In the genomic region with DNA sequence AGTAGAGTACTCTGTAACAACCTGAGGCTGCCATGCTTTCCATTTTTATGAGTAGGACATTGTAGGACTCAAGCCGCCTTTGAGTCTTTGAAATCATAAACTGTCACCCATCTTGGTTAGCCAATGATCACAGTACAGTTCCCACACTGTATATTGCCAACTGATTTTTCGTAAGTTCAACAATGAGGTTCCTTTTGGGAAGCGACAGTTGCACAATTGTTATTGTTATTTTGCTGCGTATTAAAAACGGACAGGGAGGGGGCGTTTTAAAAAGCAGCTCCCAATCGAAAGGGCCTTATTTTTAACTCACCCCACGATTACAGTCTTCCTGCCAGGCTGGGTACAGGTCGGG, we compare ENCODE assay signal across 8 cellular contexts. TPM values are rescaled to one million over a fixed set of nuclear protein-coding genes. Genes with fewer than 3 reads are reported as not detected.
DNase-seq lines count a peak whose midpoint lies in the region; ATAC-seq, FAIRE-seq and TF ChIP-seq lines count a peak whose summit lies in the region.

No MANE protein-coding gene starts in this region.

- H3K36me3 ChIP-seq in astrocyte (ENCODE audit: insufficient read depth, low read length) (no peaks in the 10 kb centered on the region), stomach smooth muscle (ENCODE audit: control insufficient read depth in 2 of 2, insufficient read depth in 2 of 2, low read length in 2 of 2) (no peaks in the 10 kb centered on the region)

- H3K9ac ChIP-seq in astrocyte (ENCODE audit: low read length) (peak overlapping the region; percentile 85), stomach smooth muscle (ENCODE audit: low read length in 2 of 2) (peak overlapping the region; percentile 72 to 94)

- TF ChIP-seq CTCF in AG10803 (conservative IDR thresholded peaks at IDR 0.05; ENCODE audit: low read length) (no peak), astrocyte (IDR thresholded peaks at IDR 0.05; ENCODE audit: insufficient read depth, low read depth, low read length) (no peak)

- H3K4me1 Mint-ChIP-seq in astrocyte (ENCODE audit: low read depth, unreplicated experiment): peaks cover 22% of the 10 kb centered on the region

- H3K27me3 ChIP-seq in astrocyte (ENCODE audit: insufficient read depth, low read length) (no peaks in the 10 kb centered on the region), stomach smooth muscle (ENCODE audit: control insufficient read depth in 1 of 2, insufficient read depth in 2 of 2, low read length in 2 of 2) (no peaks in the 10 kb centered on the region)

- H3K27ac ChIP-seq in astrocyte (ENCODE audit: low read depth, low read length): peak overlapping the region; percentile 74
- peak overlapping the region; percentile 90 for H3K27ac ChIP-seq in stomach smooth muscle (ENCODE audit: low read length)

- peak overlapping the region; percentile 72 for H3K27ac Mint-ChIP-seq in astrocyte (ENCODE audit: unreplicated experiment)

- peak overlapping the region; percentile 92 for H3K4me2 ChIP-seq in astrocyte (ENCODE audit: low read length)

- peak overlapping the region; percentile 87 for H2AFZ ChIP-seq in astrocyte (ENCODE audit: low read depth, low read length)

- peaks cover 15% of the 10 kb centered on the region for H3K4me1 ChIP-seq in astrocyte (ENCODE audit: insufficient read depth, low read length)
- H3K4me1 ChIP-seq in stomach smooth muscle (ENCODE audit: control insufficient read depth, insufficient read depth, low read length): peaks cover 12% of the 10 kb centered on the region

- peaks cover 4% of the 10 kb centered on the region for H3K36me3 Mint-ChIP-seq in astrocyte (ENCODE audit: low read depth, unreplicated experiment)

- ATAC-seq in HG03066 (IDR thresholded peaks at IDR 0.05; ENCODE audit: low read depth, unreplicated experiment): peak; percentile 2

- H3K27me3 Mint-ChIP-seq in astrocyte (ENCODE audit: low read depth, unreplicated experiment): no peaks in the 10 kb centered on the region

- no peaks in the 10 kb centered on the region for H3K9me3 ChIP-seq in astrocyte (ENCODE audit: insufficient read depth, low read depth, low read length)
- H3K9me3 ChIP-seq in stomach smooth muscle (ENCODE audit: control insufficient read depth in 2 of 2, low read length in 2 of 2): no peaks in the 10 kb centered on the region

- H3K79me2 ChIP-seq in astrocyte (ENCODE audit: insufficient read depth, low read length): no peaks in the 10 kb centered on the region

- FAIRE-seq in astrocyte (lab: Jason Lieb, UNC): no peak

- H3K9me3 Mint-ChIP-seq in astrocyte (ENCODE audit: unreplicated experiment): no peaks in the 10 kb centered on the region

- H3K4me3 ChIP-seq in AG10803 (ENCODE audit: low read length): peak overlapping the region; percentile 81
- H3K4me3 ChIP-seq in astrocyte (ENCODE audit: insufficient read depth, low read depth, low read length): peak overlapping the region; percentile 73
- peak overlapping the region; percentile 62 to 91 for H3K4me3 ChIP-seq in stomach smooth muscle (ENCODE audit: low read length in 2 of 2)

- DNase-seq in AG10803 (ENCODE audit: low read depth) (peak; percentile 54), astrocyte (ENCODE audit: low read depth) (no peak), iris pigment epithelial cell (ENCODE audit: low read depth) (peak; percentile 46), nucleus accumbens (lab: John Stamatoyannopoulos, UW) (no peak), GOT3 (lab: John Stamatoyannopoulos, UW) (no peak), NCI-H187 treated with DMSO at 0.1 percent for 48 hours (lab: John Stamatoyannopoulos, UW) (no peak)

- H3K4me3 Mint-ChIP-seq in astrocyte (ENCODE audit: unreplicated experiment): peak overlapping the region; percentile 79

- no peaks in the 10 kb centered on the region for H4K20me1 ChIP-seq in astrocyte (ENCODE audit: insufficient read depth, low read length)

RNA-seq across cellular contexts. Expression of gene SLC46A3, which starts 0.6 kb away (rescaled TPM):
- 6.1 and 8.6 TPM in 2 replicates for total RNA-seq in astrocyte

RNA-seq across cellular contexts. Expression of gene POMP, which starts 59.2 kb away (rescaled TPM):
- total RNA-seq in astrocyte: 125 and 131 TPM in 2 replicates

Comparison
In these comparisons a context has a peak if more than half of its experiments do, and no peak if none do; other contexts are left out.
1. DNase-seq: peak in AG10803 (single experiment) and iris pigment epithelial cell (single experiment); none in astrocyte (single experiment), nucleus accumbens (0 of 56), GOT3 (single experiment) and NCI-H187 treated with DMSO at 0.1 percent for 48 hours (single experiment).
2. Peak in every context shown above with its lines, with median percentiles within 50 percentile points of each other: H3K4me3 ChIP-seq.